Comparison of ENCODE assay signal across 1 cellular context in the genomic region with DNA sequence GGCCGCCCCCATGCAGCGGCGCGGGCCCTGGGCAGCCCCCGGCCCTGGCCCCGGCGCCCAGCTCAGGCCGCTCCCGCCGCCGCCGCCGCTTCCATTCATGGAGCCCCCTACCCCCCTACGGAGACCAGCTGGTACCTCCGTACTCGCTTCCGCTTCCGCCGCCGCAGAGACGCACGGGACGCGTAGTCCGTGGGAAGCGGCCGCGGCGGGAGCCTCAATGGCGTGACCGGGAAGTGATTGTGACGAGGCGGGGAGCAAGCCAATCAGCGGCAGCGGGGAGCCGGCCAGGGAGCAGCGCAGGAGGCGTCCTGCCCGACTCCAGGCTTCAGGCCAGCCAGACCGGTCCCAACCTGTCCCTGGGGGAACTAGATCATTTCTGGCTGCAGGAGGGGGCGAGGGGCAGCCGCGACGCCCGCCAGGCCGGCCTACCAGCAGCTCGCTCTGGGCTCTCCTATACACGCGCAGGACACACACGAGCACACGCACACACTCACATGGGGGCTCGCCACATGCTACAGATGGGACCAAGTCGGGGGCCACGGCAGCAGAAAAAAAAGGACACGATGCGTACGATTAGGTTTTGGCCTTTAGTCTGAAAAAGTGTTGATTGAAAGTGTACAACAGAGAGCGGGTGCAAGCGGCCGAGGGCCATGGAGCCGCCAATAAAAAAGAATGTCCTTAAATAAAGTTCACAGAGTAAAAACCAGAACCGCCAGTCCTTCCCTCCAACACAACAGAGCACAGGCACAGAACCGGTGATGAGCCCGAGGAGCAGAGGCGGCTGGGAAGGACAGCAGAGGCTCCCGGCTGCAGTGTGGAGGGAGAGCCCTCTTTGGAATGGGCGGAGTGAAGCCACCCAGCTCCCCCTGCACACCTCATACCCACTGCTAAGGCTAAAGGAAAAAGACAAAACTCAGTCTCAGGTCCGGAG.
TF ChIP-seq lines count a peak whose summit lies in the region.

A gene with protein sequence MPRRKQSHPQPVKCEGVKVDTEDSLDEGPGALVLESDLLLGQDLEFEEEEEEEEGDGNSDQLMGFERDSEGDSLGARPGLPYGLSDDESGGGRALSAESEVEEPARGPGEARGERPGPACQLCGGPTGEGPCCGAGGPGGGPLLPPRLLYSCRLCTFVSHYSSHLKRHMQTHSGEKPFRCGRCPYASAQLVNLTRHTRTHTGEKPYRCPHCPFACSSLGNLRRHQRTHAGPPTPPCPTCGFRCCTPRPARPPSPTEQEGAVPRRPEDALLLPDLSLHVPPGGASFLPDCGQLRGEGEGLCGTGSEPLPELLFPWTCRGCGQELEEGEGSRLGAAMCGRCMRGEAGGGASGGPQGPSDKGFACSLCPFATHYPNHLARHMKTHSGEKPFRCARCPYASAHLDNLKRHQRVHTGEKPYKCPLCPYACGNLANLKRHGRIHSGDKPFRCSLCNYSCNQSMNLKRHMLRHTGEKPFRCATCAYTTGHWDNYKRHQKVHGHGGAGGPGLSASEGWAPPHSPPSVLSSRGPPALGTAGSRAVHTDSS (minus strand): TSS at position 109 of the 931 bp plus-strand sequence. CDS start 208 bp downstream, outside the sequence.

TF ChIP-seq in K562, 482 proteins besides CTCF, POLR2A, EP300 and RAD21 (continued from another document):
- TF ChIP-seq, protein P1, sequence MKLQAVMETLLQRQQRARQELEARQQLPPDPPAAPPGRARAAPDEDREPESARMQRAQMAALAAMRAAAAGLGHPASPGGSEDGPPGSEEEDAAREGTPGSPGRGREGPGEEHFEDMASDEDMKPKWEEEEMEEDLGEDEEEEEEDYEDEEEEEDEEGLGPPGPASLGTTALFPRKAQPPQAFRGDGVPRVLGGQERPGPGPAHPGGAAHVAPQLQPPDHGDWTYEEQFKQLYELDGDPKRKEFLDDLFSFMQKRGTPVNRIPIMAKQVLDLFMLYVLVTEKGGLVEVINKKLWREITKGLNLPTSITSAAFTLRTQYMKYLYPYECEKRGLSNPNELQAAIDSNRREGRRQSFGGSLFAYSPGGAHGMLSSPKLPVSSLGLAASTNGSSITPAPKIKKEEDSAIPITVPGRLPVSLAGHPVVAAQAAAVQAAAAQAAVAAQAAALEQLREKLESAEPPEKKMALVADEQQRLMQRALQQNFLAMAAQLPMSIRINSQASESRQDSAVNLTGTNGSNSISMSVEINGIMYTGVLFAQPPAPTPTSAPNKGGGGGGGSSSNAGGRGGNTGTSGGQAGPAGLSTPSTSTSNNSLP (IDR thresholded peaks at IDR 0.05; ENCODE audit: borderline replicate concordance, low read depth, low read length), result no peak
- TF ChIP-seq, protein P2, sequence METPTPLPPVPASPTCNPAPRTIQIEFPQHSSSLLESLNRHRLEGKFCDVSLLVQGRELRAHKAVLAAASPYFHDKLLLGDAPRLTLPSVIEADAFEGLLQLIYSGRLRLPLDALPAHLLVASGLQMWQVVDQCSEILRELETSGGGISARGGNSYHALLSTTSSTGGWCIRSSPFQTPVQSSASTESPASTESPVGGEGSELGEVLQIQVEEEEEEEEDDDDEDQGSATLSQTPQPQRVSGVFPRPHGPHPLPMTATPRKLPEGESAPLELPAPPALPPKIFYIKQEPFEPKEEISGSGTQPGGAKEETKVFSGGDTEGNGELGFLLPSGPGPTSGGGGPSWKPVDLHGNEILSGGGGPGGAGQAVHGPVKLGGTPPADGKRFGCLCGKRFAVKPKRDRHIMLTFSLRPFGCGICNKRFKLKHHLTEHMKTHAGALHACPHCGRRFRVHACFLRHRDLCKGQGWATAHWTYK (CRISPR knock-in tag; IDR thresholded peaks at IDR 0.05), result peak; percentile 83
- TF ChIP-seq BRD4 (IDR thresholded peaks at IDR 0.05), result peak; percentile 70; the same call in 1 of the 2 replicates
- TF ChIP-seq, protein P3, sequence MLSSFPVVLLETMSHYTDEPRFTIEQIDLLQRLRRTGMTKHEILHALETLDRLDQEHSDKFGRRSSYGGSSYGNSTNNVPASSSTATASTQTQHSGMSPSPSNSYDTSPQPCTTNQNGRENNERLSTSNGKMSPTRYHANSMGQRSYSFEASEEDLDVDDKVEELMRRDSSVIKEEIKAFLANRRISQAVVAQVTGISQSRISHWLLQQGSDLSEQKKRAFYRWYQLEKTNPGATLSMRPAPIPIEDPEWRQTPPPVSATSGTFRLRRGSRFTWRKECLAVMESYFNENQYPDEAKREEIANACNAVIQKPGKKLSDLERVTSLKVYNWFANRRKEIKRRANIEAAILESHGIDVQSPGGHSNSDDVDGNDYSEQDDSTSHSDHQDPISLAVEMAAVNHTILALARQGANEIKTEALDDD (IDR thresholded peaks at IDR 0.05), result no peak
- no peak for TF ChIP-seq MEF2A (IDR thresholded peaks at IDR 0.05; ENCODE audit: control insufficient read depth, low read depth, low read length)
- TF ChIP-seq FOSL1 (tag; conservative IDR thresholded peaks at IDR 0.05), result peak; percentile 47
- no peak for TF ChIP-seq POLR3A (IDR thresholded peaks at IDR 0.05; ENCODE audit: borderline replicate concordance, extremely low read depth, insufficient read depth, insufficient read length)
- TF ChIP-seq PTRF (tag; IDR thresholded peaks at IDR 0.05), result no peak
- 0 out of 2 replicates have a peak, but pooled peaks have one; percentile 46 for TF ChIP-seq CAMTA2 (CRISPR knock-in tag; conservative IDR thresholded peaks at IDR 0.05)
- peak; percentile 84 for TF ChIP-seq TCF7L2 (IDR thresholded peaks at IDR 0.05; ENCODE audit: low read depth, low read length)
- no peak for TF ChIP-seq NR1H2 (CRISPR knock-in tag; IDR thresholded peaks at IDR 0.05)
- TF ChIP-seq DIDO1 (tag; IDR thresholded peaks at IDR 0.05; ENCODE audit: low read depth), result no peak
- peak in 1 of 2 experiments; percentile 93 for TF ChIP-seq SIN3A (IDR thresholded peaks at IDR 0.05; ENCODE audit: borderline replicate concordance in 2 of 2, control insufficient read depth in 1 of 2, low read depth in 2 of 2, low read length in 2 of 2)
- TF ChIP-seq CEBPB (tag; IDR thresholded peaks at IDR 0.05), result no peak
- TF ChIP-seq, protein P4, sequence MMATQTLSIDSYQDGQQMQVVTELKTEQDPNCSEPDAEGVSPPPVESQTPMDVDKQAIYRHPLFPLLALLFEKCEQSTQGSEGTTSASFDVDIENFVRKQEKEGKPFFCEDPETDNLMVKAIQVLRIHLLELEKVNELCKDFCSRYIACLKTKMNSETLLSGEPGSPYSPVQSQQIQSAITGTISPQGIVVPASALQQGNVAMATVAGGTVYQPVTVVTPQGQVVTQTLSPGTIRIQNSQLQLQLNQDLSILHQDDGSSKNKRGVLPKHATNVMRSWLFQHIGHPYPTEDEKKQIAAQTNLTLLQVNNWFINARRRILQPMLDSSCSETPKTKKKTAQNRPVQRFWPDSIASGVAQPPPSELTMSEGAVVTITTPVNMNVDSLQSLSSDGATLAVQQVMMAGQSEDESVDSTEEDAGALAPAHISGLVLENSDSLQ (IDR thresholded peaks at IDR 0.05), result peak; percentile 67
- TF ChIP-seq ZFPM2 (CRISPR knock-in tag; IDR thresholded peaks at IDR 0.05), result no peak
- no peak for TF ChIP-seq ZNF668 (CRISPR knock-in tag; IDR thresholded peaks at IDR 0.05)
- TF ChIP-seq ZNF445 (CRISPR knock-in tag; IDR thresholded peaks at IDR 0.05; ENCODE audit: low read depth), result 0 out of 2 replicates have a peak, but pooled peaks have one; percentile 53
- TF ChIP-seq BACH1 (tag; IDR thresholded peaks at IDR 0.05), result no peak
- no peak for TF ChIP-seq WHSC1 (IDR thresholded peaks at IDR 0.05; ENCODE audit: low read length)
- no peak for TF ChIP-seq NCOA6 (IDR thresholded peaks at IDR 0.05)
- TF ChIP-seq NRF1 (conservative IDR thresholded peaks at IDR 0.05 in 1 of 2, IDR thresholded peaks at IDR 0.05 in 1 of 2), result peak; percentile 84 to 87
- TF ChIP-seq ZNF644 (tag; IDR thresholded peaks at IDR 0.05; ENCODE audit: low read depth), result no peak
- TF ChIP-seq SMARCA5 (IDR thresholded peaks at IDR 0.05), result no peak
- TF ChIP-seq ZNF57 (CRISPR knock-in tag; IDR thresholded peaks at IDR 0.05), result no peak
